ENCODE assay signal across 8 cellular contexts in the genomic region with DNA sequence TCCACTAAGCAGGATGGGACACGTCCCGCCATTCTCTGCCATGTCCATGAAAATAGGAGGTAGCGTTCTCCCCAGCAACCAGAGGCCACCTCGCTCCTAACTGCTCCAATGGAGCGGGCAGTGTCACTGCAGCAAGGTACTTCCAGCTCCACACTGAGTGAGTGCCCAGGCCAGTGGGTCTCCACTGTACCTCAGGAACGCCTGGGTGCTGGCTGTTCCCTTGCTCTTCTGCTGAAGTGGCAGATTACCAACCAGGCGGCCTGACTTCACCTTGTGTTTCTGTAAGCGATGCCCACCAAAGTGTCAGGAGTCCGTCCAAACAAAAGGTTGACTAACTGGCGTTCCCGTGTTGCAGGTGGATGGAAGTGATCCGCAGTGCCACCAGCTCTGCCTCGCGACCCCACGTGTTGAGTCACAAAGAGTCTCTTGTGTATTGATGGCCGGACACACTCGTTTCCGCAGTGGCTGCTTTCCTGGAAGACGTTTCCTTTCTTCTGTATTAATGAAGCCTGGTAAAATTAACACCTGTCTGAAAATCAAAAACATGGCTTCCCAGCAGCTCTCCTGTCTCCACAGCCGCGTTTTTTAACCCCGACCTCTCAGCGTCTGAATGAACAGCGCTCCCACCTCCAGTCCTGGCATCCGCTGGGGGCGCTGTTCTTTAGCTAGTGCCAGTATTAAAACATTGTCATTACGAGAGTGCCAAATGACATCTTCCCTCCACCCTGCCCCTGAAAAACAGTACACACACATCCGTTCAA.
A peak's percentile ranks its signal among the peaks of the same experiment; 100 is the strongest.
DNase-seq lines count a peak whose midpoint lies in the region; ATAC-seq and TF ChIP-seq lines count a peak whose summit lies in the region.

No MANE protein-coding gene starts in this region.

- in situ Hi-C loops in GM13977 (cut with MboI; ENCODE audit: low pct_unique_long_range_greater_than_20kb, low sequenced_read_pairs, unreplicated experiment) (loop anchor here (10.0 kb wide), 1 partner anchor 207 kb away; no protein-coding TSS in a partner anchor), gastrocnemius medialis (cut with MboI; ENCODE audit: low sequenced_read_pairs in 4 of 4) (loop anchor here (5.0 to 10.0 kb wide), 2 partner anchors 204 to 397 kb away; no protein-coding TSS in a partner anchor)

- intact Hi-C loops in gastrocnemius medialis (cut with DNase I; ENCODE audit: low total_unique reads), result loop anchor here (10.0 kb wide), 1 partner anchor 397 kb away; no protein-coding TSS in a partner anchor

- no peak overlapping the region for H3K9ac ChIP-seq in SU-DHL-6 (ENCODE audit: low read length)

- H3K9me3 ChIP-seq in AG04450 (ENCODE audit: control insufficient read depth, insufficient read depth, low read length) (no peaks in the 10 kb centered on the region; the same call in 1 of the 2 replicates), SU-DHL-6 (ENCODE audit: insufficient read depth, low read length) (no peaks in the 10 kb centered on the region), gastrocnemius medialis (no peaks in the 10 kb centered on the region)

- H3K79me2 ChIP-seq in SU-DHL-6 (ENCODE audit: insufficient read depth, low read length), result no peaks in the 10 kb centered on the region

- H4K20me1 ChIP-seq in SU-DHL-6 (ENCODE audit: low read depth, low read length), result no peaks in the 10 kb centered on the region

- no peaks in the 10 kb centered on the region for H3K27me3 ChIP-seq in AG04450 (ENCODE audit: control insufficient read depth, insufficient read depth, low read length)
- no peaks in the 10 kb centered on the region for H3K27me3 ChIP-seq in SU-DHL-6 (ENCODE audit: low read length)
- H3K27me3 ChIP-seq in gastrocnemius medialis, result no peaks in the 10 kb centered on the region

- H3K36me3 ChIP-seq in SU-DHL-6 (ENCODE audit: low read length), result no peaks in the 10 kb centered on the region
- peaks cover 0 to 13% of the 10 kb centered on the region in 2 donors for H3K36me3 ChIP-seq in gastrocnemius medialis

- POLR2A ChIA-PET in AG04450 (lab: Yijun Ruan, JAX), result no interaction called here

- CTCF ChIA-PET in AG04450 (lab: Charles Lee), result interaction anchor here (0.7 to 1.7 kb wide), 9 partner anchors 9 to 395 kb away, joined by 3 to 10 read pairs (median 5); no protein-coding TSS in a partner anchor

- no peaks in the 10 kb centered on the region for H3K9me2 ChIP-seq in SU-DHL-6 (replicated peaks; ENCODE audit: insufficient read depth, low read length)

- ATAC-seq in gastrocnemius medialis (peak in 1 of 2 donors; percentile 18), HG03457 (IDR thresholded peaks at IDR 0.05; ENCODE audit: unreplicated experiment) (no peak)

- TF ChIP-seq CTCF in AG04450 (IDR thresholded peaks at IDR 0.05; ENCODE audit: low read depth, low read length) (peak; percentile 61), GM13977 (IDR thresholded peaks at IDR 0.05; ENCODE audit: extremely low read depth, insufficient read depth, missing control alignments) (peak; percentile 14), SU-DHL-6 (IDR thresholded peaks at IDR 0.05; ENCODE audit: insufficient read depth, low read length, poor library complexity, severe bottlenecking) (peak; percentile 57), fibroblast of villous mesenchyme (IDR thresholded peaks at IDR 0.05; ENCODE audit: insufficient read depth, low read depth, low read length) (peak; percentile 43), gastrocnemius medialis (IDR thresholded peaks at IDR 0.05 in 4 of 5, conservative IDR thresholded peaks at IDR 0.05 in 1 of 5) (peak; percentile 23 to 59 (median 33))

- H3F3A ChIP-seq in SU-DHL-6 (ENCODE audit: insufficient read depth), result no peaks in the 10 kb centered on the region

- H3K27ac ChIP-seq in AG04450 (ENCODE audit: low read depth, low read length) (no peak overlapping the region), SU-DHL-6 (ENCODE audit: low read depth, low read length) (no peak overlapping the region), gastrocnemius medialis (no peak overlapping the region)

- DNase-seq in AG04450 (ENCODE audit: low read depth, low spot score), result no peak
- no peak for DNase-seq in GM13977 (ENCODE audit: low spot score)
- DNase-seq in fibroblast of villous mesenchyme (ENCODE audit: low read depth), result peak; percentile 28
- DNase-seq in gastrocnemius medialis, result peak in 1 of 2 donors; percentile 44
- DNase-seq in EL, result no peak
- DNase-seq in NCI-H1105 treated with DMSO at 0.1 percent for 48 hours (lab: John Stamatoyannopoulos, UW), result no peak

- no peak for TF ChIP-seq POLR2A in gastrocnemius medialis (IDR thresholded peaks at IDR 0.05)

- peaks cover 18 to 21% of the 10 kb centered on the region in 2 donors for H3K4me1 ChIP-seq in gastrocnemius medialis

- no peak overlapping the region for H2AFZ ChIP-seq in SU-DHL-6 (ENCODE audit: low read depth, low read length, severe bottlenecking)

- no peak overlapping the region for H3K4me3 ChIP-seq in AG04450 (ENCODE audit: low read depth, low read length)
- H3K4me3 ChIP-seq in SU-DHL-6 (ENCODE audit: insufficient read depth, low read length, poor library complexity, severe bottlenecking), result no peak overlapping the region
- H3K4me3 ChIP-seq in fibroblast of villous mesenchyme (ENCODE audit: low read depth, low read length), result no peak overlapping the region
- H3K4me3 ChIP-seq in gastrocnemius medialis, result no peak overlapping the region

- no peak overlapping the region for H3K4me2 ChIP-seq in SU-DHL-6 (ENCODE audit: low read depth, low read length, poor library complexity, severe bottlenecking)
